In genomic region chr7:142857625-142858024, GRCh38 we compare ENCODE assay signal across 25 cellular contexts. TPM values are rescaled to one million over a fixed set of nuclear protein-coding genes. Genes with fewer than 3 reads are reported as not detected.
"Had no signal": no experiment of that assay in that cellular context is flagged by ENCODE, and none has a peak within 500 bp of the region (broad histone marks: within the 10 kb centered on the region; RNA-seq: fewer than 3 reads in every experiment).

No MANE protein-coding gene starts in this region.

- H3K27me3 ChIP-seq: ascending aorta, gastrocnemius medialis, heart left ventricle, ovary, thyroid gland, uterus had no signal

- H3K4me3 ChIP-seq: ascending aorta, gastrocnemius medialis, heart left ventricle, ovary, psoas muscle, thyroid gland, uterus had no signal

- H3K9me3 Mint-ChIP-seq: stimulated activated memory B cell treated with anti-CD40 and anti-IgM and Interleukin-4, amounts not matched to agents 10 μg/mL and 1 μg/mL and 100 μg/mL, for 72 hours had no signal

- H3K36me3 ChIP-seq: gastrocnemius medialis, heart left ventricle, ovary, thyroid gland, uterus had no signal

- H3K27ac ChIP-seq: ascending aorta, heart left ventricle, ovary, psoas muscle, thyroid gland had no signal

- H3K27me3 Mint-ChIP-seq: stimulated activated memory B cell treated with anti-CD40 and anti-IgM and Interleukin-4, amounts not matched to agents 10 μg/mL and 1 μg/mL and 100 μg/mL, for 72 hours had no signal

- DNase-seq: activated CD4-positive, alpha-beta T cell treated with anti-CD3 and anti-CD28 coated beads, Interleukin-2, amount 50 U/mL, for 4 hours; activated CD4-positive, CD25-positive, alpha-beta regulatory T cell; activated naive CD4-positive, alpha-beta T cell treated with Interleukin-2 at 50 U/mL for 16 hours; cerebellar nuclear complex; cortex of kidney; effector CD4-positive, alpha-beta T cell; gastrocnemius medialis; heart left ventricle; kidney; midbrain; ovary; right cardiac atrium; stimulated activated CD4-positive, alpha-beta T cell treated with anti-CD3 and anti-CD28 coated beads, Interleukin-15, amount 100 ng/mL, for 24 hours; stimulated activated CD4-positive, alpha-beta T cell treated with anti-CD3 and anti-CD28 coated beads, Interleukin-2, amount 100 ng/mL, for 48 hours; T-helper 1 cell; T-helper 9 cell; thyroid gland; uterus had no signal

- ATAC-seq: gastrocnemius medialis; heart left ventricle; left lobe of liver; psoas muscle; right cardiac atrium; stimulated activated memory B cell treated with anti-CD40 and anti-IgM and Interleukin-4, amounts not matched to agents 10 μg/mL and 1 μg/mL and 100 μg/mL, for 72 hours had no signal

- H3K4me1 ChIP-seq: psoas muscle, uterus had no signal

- H3K9me3 ChIP-seq: ascending aorta, gastrocnemius medialis, heart left ventricle, ovary, psoas muscle, thyroid gland, uterus had no signal

RNA-seq across cellular contexts. Expression of gene TRPV6, which starts 27.9 kb away (rescaled TPM):
- total RNA-seq: activated CD8-positive, alpha-beta memory T cell treated with anti-CD3 and anti-CD28 coated beads for 36 hours; ascending aorta; gastrocnemius medialis; lung microvascular endothelial cell; myocyte; psoas muscle; right cardiac atrium had no signal
